ENCODE assay signal across 1 cellular context in genomic region chr3:38805765-38806386, GRCh38.
TF ChIP-seq lines count a peak whose summit lies in the region.

No MANE protein-coding gene starts in this region.

TF ChIP-seq in K562, 482 proteins besides CTCF, POLR2A, EP300 and RAD21 (continued from another document and continues in another):
- TF ChIP-seq ZNF395 (CRISPR knock-in tag; IDR thresholded peaks at IDR 0.05) (peak; percentile 98), EHMT2 (IDR thresholded peaks at IDR 0.05) (peak; percentile 100), ZNF717 (CRISPR knock-in tag; IDR thresholded peaks at IDR 0.05) (no peak), NFE2L1 (tag; IDR thresholded peaks at IDR 0.05; ENCODE audit: borderline replicate concordance, low read depth) (peak; percentile 24; the same call in 1 of the 2 replicates), ILF3 (IDR thresholded peaks at IDR 0.05; ENCODE audit: borderline replicate concordance) (no peak), ZNF609 (CRISPR knock-in tag; IDR thresholded peaks at IDR 0.05; ENCODE audit: borderline replicate concordance) (peak; percentile 91), POLR2AphosphoS5 (IDR thresholded peaks at IDR 0.05; ENCODE audit: control insufficient read depth, insufficient read depth, low read depth, low read length) (peak; percentile 41; the same call in 1 of the 2 replicates), MTA1 (IDR thresholded peaks at IDR 0.05; ENCODE audit: borderline replicate concordance) (no peak), TSHZ1 (CRISPR knock-in tag; IDR thresholded peaks at IDR 0.05) (no peak), HMBOX1 (IDR thresholded peaks at IDR 0.05) (peak; percentile 74; the same call in 1 of the 2 replicates), SLC30A9 (CRISPR knock-in tag; IDR thresholded peaks at IDR 0.05) (no peak), ETS2 (tag; IDR thresholded peaks at IDR 0.05; ENCODE audit: borderline replicate concordance, poor library complexity, severe bottlenecking) (no peak), SFPQ (IDR thresholded peaks at IDR 0.05; ENCODE audit: low read depth, low read length) (no peak), ZBTB49 (CRISPR knock-in tag; IDR thresholded peaks at IDR 0.05; ENCODE audit: borderline replicate concordance) (peak; percentile 95; the same call in 1 of the 2 replicates), HMG20B (CRISPR knock-in tag; IDR thresholded peaks at IDR 0.05) (no peak), HMG20A (CRISPR knock-in tag; conservative IDR thresholded peaks at IDR 0.05) (no peak), CSDE1 (IDR thresholded peaks at IDR 0.05) (no peak), IRF1 (CRISPR knock-in tag; IDR thresholded peaks at IDR 0.05; ENCODE audit: borderline replicate concordance) (peak; percentile 92; the same call in 1 of the 2 replicates), ELF4 (CRISPR knock-in tag; IDR thresholded peaks at IDR 0.05) (0 out of 2 replicates have a peak, but pooled peaks have one; percentile 23), AFF1 (IDR thresholded peaks at IDR 0.05; ENCODE audit: low read depth in 1 of 2, partially characterized antibody in 2 of 2) (peak in 1 of 2 experiments; percentile 100), NR1H2 (CRISPR knock-in tag; IDR thresholded peaks at IDR 0.05) (peak; percentile 98; the same call in 1 of the 2 replicates), TRIM24 (IDR thresholded peaks at IDR 0.05) (peak in 1 of 2 experiments; percentile 54; a peak in 1 of 4 replicates), HNRNPH1 (optimal IDR thresholded peaks at IDR 0.05; ENCODE audit: low read depth, low read length) (no peak), CBX5 (IDR thresholded peaks at IDR 0.05; ENCODE audit: borderline replicate concordance, low read depth) (no peak), ETV5 (CRISPR knock-in tag; IDR thresholded peaks at IDR 0.05; ENCODE audit: low read depth) (peak; percentile 92), PML (IDR thresholded peaks at IDR 0.05; ENCODE audit: low read length) (no peak), FOXJ3 (CRISPR knock-in tag; IDR thresholded peaks at IDR 0.05) (peak; percentile 91), CBX3 (IDR thresholded peaks at IDR 0.05; ENCODE audit: borderline replicate concordance in 1 of 2, low read length in 2 of 2) (peak in 1 of 2 experiments; percentile 87; a peak in 1 of 3 replicates), E2F4 (CRISPR knock-in tag; IDR thresholded peaks at IDR 0.05; ENCODE audit: low read depth) (peak; percentile 91)
